1 cellular context compared by ENCODE assay signal in the genomic region with DNA sequence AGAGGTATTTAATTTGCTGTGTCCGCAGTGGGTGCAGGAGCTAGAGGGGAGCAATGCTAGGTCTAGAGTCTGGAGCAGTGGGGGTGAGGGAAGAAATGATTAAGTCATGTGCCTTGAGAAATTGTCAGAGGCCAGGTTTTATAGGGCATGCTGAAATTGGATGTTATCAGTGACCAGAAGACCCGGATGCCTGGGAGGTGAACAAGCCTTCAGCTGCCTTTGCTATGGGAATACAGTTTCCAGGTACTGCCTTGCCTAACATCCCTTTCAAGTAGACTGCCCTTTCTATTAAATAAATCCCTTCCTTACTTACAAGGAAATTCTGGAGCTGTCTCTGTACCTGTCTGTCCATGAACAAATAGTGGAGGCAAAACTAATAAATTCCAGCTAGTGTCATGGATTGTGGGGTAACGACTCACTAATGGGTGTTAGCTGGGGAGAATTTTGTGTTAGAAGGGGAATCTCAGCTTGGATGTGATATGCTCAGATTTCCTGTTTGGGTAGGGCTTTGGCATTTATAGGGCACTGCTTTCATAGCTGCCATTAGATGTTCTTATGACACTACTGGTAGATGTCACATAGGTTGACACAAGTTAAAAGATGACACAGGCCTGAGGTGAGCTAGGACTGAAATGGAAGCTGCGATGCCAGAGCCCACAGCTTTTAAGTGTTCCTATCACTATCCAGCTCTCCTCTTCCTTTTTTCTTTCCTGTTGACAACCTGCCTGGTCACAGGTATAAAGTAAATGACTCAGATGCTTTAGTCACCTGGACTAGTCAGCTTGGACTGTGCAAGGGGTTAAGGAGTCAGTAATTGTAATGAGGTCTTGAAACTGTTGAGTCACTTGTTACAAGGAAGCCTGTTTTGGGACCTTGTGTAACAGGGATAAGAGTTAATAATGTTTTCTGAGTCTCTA.
TF ChIP-seq lines count a peak whose summit lies in the region.

No MANE protein-coding gene starts in this region.

TF ChIP-seq in GM23338, 12 proteins besides CTCF, POLR2A, EP300 and RAD21 (continued from another document):
- TF ChIP-seq, protein P1, sequence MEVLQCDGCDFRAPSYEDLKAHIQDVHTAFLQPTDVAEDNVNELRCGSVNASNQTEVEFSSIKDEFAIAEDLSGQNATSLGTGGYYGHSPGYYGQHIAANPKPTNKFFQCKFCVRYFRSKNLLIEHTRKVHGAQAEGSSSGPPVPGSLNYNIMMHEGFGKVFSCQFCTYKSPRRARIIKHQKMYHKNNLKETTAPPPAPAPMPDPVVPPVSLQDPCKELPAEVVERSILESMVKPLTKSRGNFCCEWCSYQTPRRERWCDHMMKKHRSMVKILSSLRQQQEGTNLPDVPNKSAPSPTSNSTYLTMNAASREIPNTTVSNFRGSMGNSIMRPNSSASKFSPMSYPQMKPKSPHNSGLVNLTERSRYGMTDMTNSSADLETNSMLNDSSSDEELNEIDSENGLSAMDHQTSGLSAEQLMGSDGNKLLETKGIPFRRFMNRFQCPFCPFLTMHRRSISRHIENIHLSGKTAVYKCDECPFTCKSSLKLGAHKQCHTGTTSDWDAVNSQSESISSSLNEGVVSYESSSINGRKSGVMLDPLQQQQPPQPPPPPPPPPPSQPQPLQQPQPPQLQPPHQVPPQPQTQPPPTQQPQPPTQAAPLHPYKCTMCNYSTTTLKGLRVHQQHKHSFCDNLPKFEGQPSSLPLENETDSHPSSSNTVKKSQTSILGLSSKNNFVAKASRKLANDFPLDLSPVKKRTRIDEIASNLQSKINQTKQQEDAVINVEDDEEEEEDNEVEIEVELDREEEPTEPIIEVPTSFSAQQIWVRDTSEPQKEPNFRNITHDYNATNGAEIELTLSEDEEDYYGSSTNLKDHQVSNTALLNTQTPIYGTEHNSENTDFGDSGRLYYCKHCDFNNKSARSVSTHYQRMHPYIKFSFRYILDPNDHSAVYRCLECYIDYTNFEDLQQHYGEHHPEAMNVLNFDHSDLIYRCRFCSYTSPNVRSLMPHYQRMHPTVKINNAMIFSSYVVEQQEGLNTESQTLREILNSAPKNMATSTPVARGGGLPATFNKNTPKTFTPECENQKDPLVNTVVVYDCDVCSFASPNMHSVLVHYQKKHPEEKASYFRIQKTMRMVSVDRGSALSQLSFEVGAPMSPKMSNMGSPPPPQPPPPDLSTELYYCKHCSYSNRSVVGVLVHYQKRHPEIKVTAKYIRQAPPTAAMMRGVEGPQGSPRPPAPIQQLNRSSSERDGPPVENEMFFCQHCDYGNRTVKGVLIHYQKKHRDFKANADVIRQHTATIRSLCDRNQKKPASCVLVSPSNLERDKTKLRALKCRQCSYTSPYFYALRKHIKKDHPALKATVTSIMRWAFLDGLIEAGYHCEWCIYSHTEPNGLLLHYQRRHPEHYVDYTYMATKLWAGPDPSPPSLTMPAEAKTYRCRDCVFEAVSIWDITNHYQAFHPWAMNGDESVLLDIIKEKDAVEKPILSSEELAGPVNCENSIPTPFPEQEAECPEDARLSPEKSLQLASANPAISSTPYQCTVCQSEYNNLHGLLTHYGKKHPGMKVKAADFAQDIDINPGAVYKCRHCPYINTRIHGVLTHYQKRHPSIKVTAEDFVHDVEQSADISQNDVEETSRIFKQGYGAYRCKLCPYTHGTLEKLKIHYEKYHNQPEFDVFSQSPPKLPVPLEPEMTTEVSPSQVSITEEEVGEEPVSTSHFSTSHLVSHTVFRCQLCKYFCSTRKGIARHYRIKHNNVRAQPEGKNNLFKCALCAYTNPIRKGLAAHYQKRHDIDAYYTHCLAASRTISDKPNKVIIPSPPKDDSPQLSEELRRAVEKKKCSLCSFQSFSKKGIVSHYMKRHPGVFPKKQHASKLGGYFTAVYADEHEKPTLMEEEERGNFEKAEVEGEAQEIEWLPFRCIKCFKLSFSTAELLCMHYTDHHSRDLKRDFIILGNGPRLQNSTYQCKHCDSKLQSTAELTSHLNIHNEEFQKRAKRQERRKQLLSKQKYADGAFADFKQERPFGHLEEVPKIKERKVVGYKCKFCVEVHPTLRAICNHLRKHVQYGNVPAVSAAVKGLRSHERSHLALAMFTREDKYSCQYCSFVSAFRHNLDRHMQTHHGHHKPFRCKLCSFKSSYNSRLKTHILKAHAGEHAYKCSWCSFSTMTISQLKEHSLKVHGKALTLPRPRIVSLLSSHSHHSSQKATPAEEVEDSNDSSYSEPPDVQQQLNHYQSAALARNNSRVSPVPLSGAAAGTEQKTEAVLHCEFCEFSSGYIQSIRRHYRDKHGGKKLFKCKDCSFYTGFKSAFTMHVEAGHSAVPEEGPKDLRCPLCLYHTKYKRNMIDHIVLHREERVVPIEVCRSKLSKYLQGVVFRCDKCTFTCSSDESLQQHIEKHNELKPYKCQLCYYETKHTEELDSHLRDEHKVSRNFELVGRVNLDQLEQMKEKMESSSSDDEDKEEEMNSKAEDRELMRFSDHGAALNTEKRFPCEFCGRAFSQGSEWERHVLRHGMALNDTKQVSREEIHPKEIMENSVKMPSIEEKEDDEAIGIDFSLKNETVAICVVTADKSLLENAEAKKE (CRISPR knock-in tag; IDR thresholded peaks at IDR 0.05) = no peak
- TF ChIP-seq ZNF114 (CRISPR knock-in tag; IDR thresholded peaks at IDR 0.05) (no peak), EZH2phosphoT487 (IDR thresholded peaks at IDR 0.05; ENCODE audit: unreplicated experiment) (no peak)
